15 cellular contexts compared by ENCODE assay signal in genomic region chr2:99507964-99508818, GRCh38. TPM values are rescaled to one million over a fixed set of nuclear protein-coding genes. Genes with fewer than 3 reads are reported as not detected.
DNase-seq lines count a peak whose midpoint lies in the region; ATAC-seq and TF ChIP-seq lines count a peak whose summit lies in the region.
"Had no signal": no experiment of that assay in that cellular context is flagged by ENCODE, and none has a peak within 500 bp of the region (broad histone marks: within the 10 kb centered on the region; RNA-seq: fewer than 3 reads in every experiment).

No MANE protein-coding gene starts in this region.

- no peak for TF ChIP-seq POLR2A in heart left ventricle (IDR thresholded peaks at IDR 0.05)

- no peak overlapping the region for H3K4me3 ChIP-seq in heart left ventricle
- H3K4me3 ChIP-seq: BLaER1, colonic mucosa, esophagus squamous epithelium, PC-9 had no signal

- ATAC-seq in heart left ventricle (peak in 1 of 4 donors; percentile 42), HG02763 (IDR thresholded peaks at IDR 0.05; ENCODE audit: unreplicated experiment) (no peak)
- ATAC-seq: activated T-cell treated with anti-CD3 and anti-CD28 coated beads, Interleukin-2, amount 50 U/mL, for 4 hours had no signal

- intact Hi-C loops in heart left ventricle (cut with DNase I), result no loop called here

- DNase-seq in DMS53 treated with DMSO at 0.1 percent for 48 hours (lab: John Stamatoyannopoulos, UW; ENCODE audit: unreplicated experiment) (peak; percentile 99), NCI-H1436 (lab: John Stamatoyannopoulos, UW) (peak; percentile 92), NCI-H446 (lab: John Stamatoyannopoulos, UW) (peak; percentile 77 to 81), heart left ventricle (no peak), kidney glomerular epithelial cell (lab: John Stamatoyannopoulos, UW) (no peak), AG20443 (ENCODE audit: low spot score) (no peak)
- no peak for DNase-seq in activated naive CD4-positive, alpha-beta T cell treated with Interleukin-2 at 50 U/mL for 16 hours
- DNase-seq: activated T-cell treated with anti-CD3 and anti-CD28 coated beads, Interleukin-2, amount 50 U/mL, for 4 hours; colonic mucosa; esophagus squamous epithelium; mesenchymal stem cell; PC-9; stimulated activated naive CD4-positive, alpha-beta T cell had no signal

- H3K9me3 ChIP-seq in heart left ventricle, result no peaks in the 10 kb centered on the region
- H3K9me3 ChIP-seq: BLaER1, colonic mucosa, esophagus squamous epithelium had no signal

- peak overlapping the region in 7 of 12 donors; percentile 3 to 49 (median 22) for H3K27ac ChIP-seq in heart left ventricle
- H3K27ac ChIP-seq: BLaER1, colonic mucosa, PC-9 had no signal

- no peaks in the 10 kb centered on the region for H3K27me3 ChIP-seq in heart left ventricle
- H3K27me3 ChIP-seq: BLaER1, colonic mucosa, esophagus squamous epithelium had no signal

- no peaks in the 10 kb centered on the region for H3K36me3 ChIP-seq in heart left ventricle
- H3K36me3 ChIP-seq: BLaER1, colonic mucosa, esophagus squamous epithelium had no signal

- WGBS in heart left ventricle, 4 donors, result 59 to 78% (median 73%) methylated on average over 7 of the region's 7 CpGs

- H3K4me1 ChIP-seq in heart left ventricle, result peaks cover 0 to 23% (median 8%) of the 10 kb centered on the region in 12 donors
- H3K4me1 ChIP-seq: BLaER1, colonic mucosa had no signal

- no peak for TF ChIP-seq CTCF in heart left ventricle (IDR thresholded peaks at IDR 0.05)

RNA-seq across cellular contexts. Expression of gene REV1, which starts 18.4 kb away (rescaled TPM):
- total RNA-seq in heart left ventricle, result 10 to 100 TPM; 24.7 to 76.1 (median 32.8) TPM
- polyA plus RNA-seq in heart left ventricle, result 10 to 100 TPM; 14.7 to 18.0 TPM

Comparison
In these comparisons a context has a peak if more than half of its experiments do, and no peak if none do; other contexts are left out.
1. DNase-seq: peak in DMS53 treated with DMSO at 0.1 percent for 48 hours (single experiment), NCI-H1436 (single experiment) and NCI-H446 (2 of 2); none in heart left ventricle (0 of 5), kidney glomerular epithelial cell (single experiment), AG20443 (single experiment) and activated naive CD4-positive, alpha-beta T cell treated with Interleukin-2 at 50 U/mL for 16 hours (single experiment).